1 cellular context compared by ENCODE assay signal in genomic region chr5:145924849-145925248, GRCh38.
TF ChIP-seq lines count a peak whose summit lies in the region.

No MANE protein-coding gene starts in this region.

TF ChIP-seq in A549, 52 proteins besides CTCF, POLR2A, EP300 and RAD21:
- TF ChIP-seq REST (IDR thresholded peaks at IDR 0.05) = no peak
- TF ChIP-seq SMC3 (IDR thresholded peaks at IDR 0.05) = no peak
- TF ChIP-seq PHF8 (IDR thresholded peaks at IDR 0.05; ENCODE audit: borderline replicate concordance, low read depth) = no peak
- no peak for TF ChIP-seq BCL3 (IDR thresholded peaks at IDR 0.05)
- TF ChIP-seq MAX (IDR thresholded peaks at IDR 0.05) = no peak
- TF ChIP-seq RNF2 (IDR thresholded peaks at IDR 0.05; ENCODE audit: borderline replicate concordance, low read depth) = no peak
- TF ChIP-seq CEBPB (IDR thresholded peaks at IDR 0.05) = no peak
- TF ChIP-seq FOXS1 (CRISPR knock-in tag; IDR thresholded peaks at IDR 0.05) = no peak
- TF ChIP-seq HOXA7 (CRISPR knock-in tag; IDR thresholded peaks at IDR 0.05) = no peak
- TF ChIP-seq MAFK (IDR thresholded peaks at IDR 0.05; ENCODE audit: partially characterized antibody) = no peak
- TF ChIP-seq PBX3 (IDR thresholded peaks at IDR 0.05) = no peak
- TF ChIP-seq TFCP2L1 (CRISPR knock-in tag; IDR thresholded peaks at IDR 0.05) = no peak
- TF ChIP-seq NPAS2 (CRISPR knock-in tag; IDR thresholded peaks at IDR 0.05; ENCODE audit: borderline replicate concordance) = no peak
- no peak for TF ChIP-seq CBX2 (IDR thresholded peaks at IDR 0.05; ENCODE audit: borderline replicate concordance, low read depth)
- TF ChIP-seq JUNB (IDR thresholded peaks at IDR 0.05) = no peak
- no peak for TF ChIP-seq NR3C1 (IDR thresholded peaks at IDR 0.05)
- TF ChIP-seq BHLHE40 (IDR thresholded peaks at IDR 0.05; ENCODE audit: low read depth, low read length) = no peak
- TF ChIP-seq POLR2AphosphoS2 (conservative IDR thresholded peaks at IDR 0.05; ENCODE audit: low read length) = no peak
- TF ChIP-seq ZSCAN20 (CRISPR knock-in tag; IDR thresholded peaks at IDR 0.05) = no peak
- no peak for TF ChIP-seq FOSL2 (IDR thresholded peaks at IDR 0.05)
- no peak for TF ChIP-seq FOSL2 (CRISPR knock-in tag; IDR thresholded peaks at IDR 0.05)
